Comparison of ENCODE assay signal across 13 cellular contexts in genomic region chr7:135933509-135934188, GRCh38. TPM values are rescaled to one million over a fixed set of nuclear protein-coding genes. Genes with fewer than 3 reads are reported as not detected.
DNase-seq lines count a peak whose midpoint lies in the region; ATAC-seq and TF ChIP-seq lines count a peak whose summit lies in the region.
"Had no signal": no experiment of that assay in that cellular context is flagged by ENCODE, and none has a peak within 500 bp of the region (broad histone marks: within the 10 kb centered on the region; RNA-seq: fewer than 3 reads in every experiment).

No MANE protein-coding gene starts in this region.

- peaks cover 14% of the 10 kb centered on the region for H3K36me3 ChIP-seq in CD4-positive, alpha-beta memory T cell (ENCODE audit: insufficient read depth, low read length)
- H3K36me3 ChIP-seq in mucosa of descending colon (ENCODE audit: low read depth) (no peaks in the 10 kb centered on the region), hepatocyte (replicated peaks; ENCODE audit: insufficient read depth, low read depth) (no peaks in the 10 kb centered on the region)

- peak overlapping the region in 3 of 8 donors; percentile 13 to 39 (median 29) for H3K4me3 Mint-ChIP-seq in CD4-positive, alpha-beta memory T cell
- peak overlapping the region; percentile 46 for H3K4me3 Mint-ChIP-seq in T-helper 17 cell
- no peak overlapping the region for H3K4me3 Mint-ChIP-seq in mesothelial cell of epicardium
- H3K4me3 Mint-ChIP-seq: activated CD4-positive, alpha-beta T cell treated with anti-CD3 and anti-CD28 coated beads, Interleukin-2, amount 10 ng/mL, durations not matched to agents 7 days and 5 days had no signal

- peak overlapping the region; percentile 39 for H3K27ac ChIP-seq in C4-2B
- H3K27ac ChIP-seq in CD4-positive, alpha-beta memory T cell (ENCODE audit: low read depth, low read length): no peak overlapping the region
- no peak overlapping the region for H3K27ac ChIP-seq in hepatocyte

- H3K9me3 Mint-ChIP-seq in CD4-positive, alpha-beta memory T cell: no peaks in the 10 kb centered on the region
- H3K9me3 Mint-ChIP-seq in mesothelial cell of epicardium: no peaks in the 10 kb centered on the region
- H3K9me3 Mint-ChIP-seq: activated CD4-positive, alpha-beta T cell treated with anti-CD3 and anti-CD28 coated beads, Interleukin-2, amount 10 ng/mL, durations not matched to agents 7 days and 5 days had no signal

- H3K27ac Mint-ChIP-seq in CD4-positive, alpha-beta memory T cell: peak overlapping the region in 6 of 7 donors; percentile 11 to 94 (median 81)
- H3K27ac Mint-ChIP-seq in T-helper 17 cell: peak overlapping the region; percentile 82
- peak overlapping the region; percentile 49 for H3K27ac Mint-ChIP-seq in mesothelial cell of epicardium
- H3K27ac Mint-ChIP-seq: activated CD4-positive, alpha-beta T cell treated with anti-CD3 and anti-CD28 coated beads, Interleukin-2, amount 10 ng/mL, durations not matched to agents 7 days and 5 days had no signal

- peaks cover 49 to 80% (median 64%) of the 10 kb centered on the region in 4 donors for H3K4me1 Mint-ChIP-seq in CD4-positive, alpha-beta memory T cell
- H3K4me1 Mint-ChIP-seq in T-helper 17 cell (peaks cover 67% of the 10 kb centered on the region), mesothelial cell of epicardium (peaks cover 87% of the 10 kb centered on the region)

- peaks cover 14 to 29% of the 10 kb centered on the region in 2 donors for H3K36me3 Mint-ChIP-seq in CD4-positive, alpha-beta memory T cell
- H3K36me3 Mint-ChIP-seq in T-helper 17 cell (ENCODE audit: low read depth) (peaks cover 2% of the 10 kb centered on the region), mesothelial cell of epicardium (peaks cover 5% of the 10 kb centered on the region)

- ATAC-seq in T-helper 17 cell (peak; percentile 23), mucosa of descending colon (no peak)

- no peaks in the 10 kb centered on the region for H3K9me2 ChIP-seq in hepatocyte (replicated peaks; ENCODE audit: insufficient read depth)

- DNase-seq in CD4-positive, alpha-beta memory T cell: no peak
- DNase-seq in T-helper 17 cell: no peak
- DNase-seq in mesothelial cell of epicardium (ENCODE audit: low spot score in 2 of 2, unreplicated experiment in 2 of 2): no peak
- DNase-seq in mucosa of descending colon: no peak
- no peak for DNase-seq in NCI-H2196 treated with DMSO at 0.1 percent for 48 hours (lab: John Stamatoyannopoulos, UW; ENCODE audit: unreplicated experiment)
- no peak for DNase-seq in hepatocyte (ENCODE audit: low spot score)
- DNase-seq: activated CD4-positive, alpha-beta T cell treated with anti-CD3 and anti-CD28 coated beads, Interleukin-2, amount 10 ng/mL, durations not matched to agents 7 days and 5 days; C1 segment of cervical spinal cord; GDM1; NCI-H1105 treated with DMSO at 0.1 percent for 48 hours; NCI-H510A treated with DMSO at 0.1 percent for 48 hours; stimulated activated CD4-positive, alpha-beta T cell treated with anti-CD3 and anti-CD28 coated beads, Interleukin-4, amount 100 ng/mL, for 1 hour had no signal

- H4K20me1 ChIP-seq in hepatocyte (ENCODE audit: insufficient read depth, poor library complexity, severe bottlenecking): no peaks in the 10 kb centered on the region

- peaks cover 66% of the 10 kb centered on the region for H3K4me1 ChIP-seq in CD4-positive, alpha-beta memory T cell (ENCODE audit: insufficient read depth, low read length)
- no peaks in the 10 kb centered on the region for H3K4me1 ChIP-seq in mucosa of descending colon (ENCODE audit: low read depth)
- H3K4me1 ChIP-seq in hepatocyte (ENCODE audit: insufficient read depth): peaks cover 47% of the 10 kb centered on the region

- H3K9me3 ChIP-seq in CD4-positive, alpha-beta memory T cell (ENCODE audit: control insufficient read depth in 1 of 2, low read length in 2 of 2): no peaks in the 10 kb centered on the region
- H3K9me3 ChIP-seq in T-helper 17 cell (ENCODE audit: control insufficient read depth, low read length, poor library complexity, severe bottlenecking): no peaks in the 10 kb centered on the region
- no peaks in the 10 kb centered on the region for H3K9me3 ChIP-seq in mucosa of descending colon
- H3K9me3 ChIP-seq in hepatocyte (ENCODE audit: low read depth): no peaks in the 10 kb centered on the region

- H3K79me2 ChIP-seq in hepatocyte: peaks cover 62% of the 10 kb centered on the region

- no peaks in the 10 kb centered on the region for H3K27me3 ChIP-seq in CD4-positive, alpha-beta memory T cell (ENCODE audit: insufficient read depth, low read length)
- no peaks in the 10 kb centered on the region for H3K27me3 ChIP-seq in hepatocyte

- CTCF ChIA-PET in CD4-positive, alpha-beta memory T cell (lab: Charles Lee; ENCODE audit: partially characterized antibody): interaction anchor here (0.7 kb wide), 1 partner anchor 299 kb away, joined by 3 read pairs; no protein-coding TSS in a partner anchor

- intact Hi-C loops in CD4-positive, alpha-beta memory T cell (cut with micrococcal nuclease): no loop called here
- intact Hi-C loops in mucosa of descending colon (cut with DNase I, micrococcal nuclease): no loop called here

- H3K27me3 Mint-ChIP-seq in CD4-positive, alpha-beta memory T cell: no peaks in the 10 kb centered on the region
- H3K27me3 Mint-ChIP-seq in T-helper 17 cell (no peaks in the 10 kb centered on the region), mesothelial cell of epicardium (ENCODE audit: low read depth) (no peaks in the 10 kb centered on the region)
- H3K27me3 Mint-ChIP-seq: activated CD4-positive, alpha-beta T cell treated with anti-CD3 and anti-CD28 coated beads, Interleukin-2, amount 10 ng/mL, durations not matched to agents 7 days and 5 days had no signal

- 100% methylated on average over 2 of the region's 2 CpGs for WGBS in hepatocyte (ENCODE audit: low lambda C conversion rate, missing lambda C conversion rate)

- H3K4me2 ChIP-seq in hepatocyte: no peak overlapping the region

- POLR2A ChIA-PET in CD4-positive, alpha-beta memory T cell (lab: Charles Lee; ENCODE audit: partially characterized antibody): no interaction called here

- H2AFZ ChIP-seq in hepatocyte: no peak overlapping the region

- H3K4me3 ChIP-seq in CD4-positive, alpha-beta memory T cell (ENCODE audit: low read length in 2 of 2): no peak overlapping the region
- H3K4me3 ChIP-seq in mucosa of descending colon (no peak overlapping the region), hepatocyte (no peak overlapping the region)

- no peak for TF ChIP-seq CTCF in C4-2B (conservative IDR thresholded peaks at IDR 0.05)
- no peak for TF ChIP-seq CTCF in mesothelial cell of epicardium (IDR thresholded peaks at IDR 0.05; ENCODE audit: unreplicated experiment)
- no peak for TF ChIP-seq CTCF in mucosa of descending colon (IDR thresholded peaks at IDR 0.05)
- TF ChIP-seq CTCF in hepatocyte (IDR thresholded peaks at IDR 0.05; ENCODE audit: poor library complexity): no peak

RNA-seq across cellular contexts. Expression of gene MTPN, which starts 43.5 kb away (rescaled TPM):
- 10 to 100 TPM; 83.1 to 84.5 TPM for total RNA-seq in CD4-positive, alpha-beta memory T cell
- 100 to 1,000 TPM in 1 of 2 donors, 10 to 100 TPM in 1; 63.6 to 105 TPM for polyA plus RNA-seq in CD4-positive, alpha-beta memory T cell
- total RNA-seq in T-helper 17 cell: 100 to 1,000 TPM; 104 to 193 TPM
- 112 to 115 TPM (median 114 TPM) in 3 replicates for total RNA-seq in mesothelial cell of epicardium
- total RNA-seq in mucosa of descending colon: 10 to 100 TPM; 93.1 to 97.9 (median 97.0) TPM
- total RNA-seq in hepatocyte: 108 and 131 TPM in 2 replicates
- polyA plus RNA-seq in hepatocyte: 32.8 and 33.5 TPM in 2 replicates
